ENCODE assay signal across 26 cellular contexts in genomic region chr16:58333937-58334336, GRCh38. TPM values are rescaled to one million over a fixed set of nuclear protein-coding genes. Genes with fewer than 3 reads are reported as not detected.
"Had no signal": no experiment of that assay in that cellular context is flagged by ENCODE, and none has a peak within 500 bp of the region (broad histone marks: within the 10 kb centered on the region; RNA-seq: fewer than 3 reads in every experiment).

No MANE protein-coding gene starts in this region.

- H3K4me1 ChIP-seq: adrenal gland, SJSA1 had no signal

- ATAC-seq: activated CD4-positive, CD25-positive, alpha-beta regulatory T cell treated with anti-CD3 and anti-CD28 coated beads, Interleukin-2, amount 50 U/mL, for 24 hours; activated CD8-positive, alpha-beta T cell treated with anti-CD3 and anti-CD28 coated beads for 36 hours; SK-N-SH treated with all-trans-retinoic acid at 6 μM for 48 hours had no signal

- DNase-seq: activated CD4-positive, alpha-beta T cell treated with anti-CD3 and anti-CD28 coated beads for 4 hours; activated CD8-positive, alpha-beta memory T cell treated with anti-CD3 and anti-CD28 coated beads, Interleukin-2, amount 50 U/mL, for 4 hours; activated CD8-positive, alpha-beta T cell treated with anti-CD3 and anti-CD28 coated beads for 36 hours; activated naive CD4-positive, alpha-beta T cell treated with anti-CD3 and anti-CD28 coated beads, Interleukin-2, amount 50 U/mL, for 16 hours; activated naive CD8-positive, alpha-beta T cell treated with anti-CD3 and anti-CD28 coated beads, Interleukin-2, amount 10 ng/mL, durations not matched to agents 7 days and 5 days; adrenal gland; anterior cingulate cortex; caudate nucleus; KG1; MV-4-11; NCI-H1092 treated with DMSO at 0.1 percent for 48 hours; NCI-H1417 treated with DMSO at 0.1 percent for 48 hours; NCI-H1694; NCI-H2029; NCI-H2107; NCI-H510A treated with DMSO at 0.1 percent for 48 hours; NCI-H69; Peyer's patch; SHP77; SW 1271 had no signal

- H3K27me3 ChIP-seq: adrenal gland, Peyer's patch, SJSA1 had no signal

- H3K36me3 ChIP-seq: adrenal gland, Peyer's patch, SJSA1 had no signal

- H3K27ac ChIP-seq: adrenal gland, Peyer's patch, SJSA1 had no signal

- H3K36me3 Mint-ChIP-seq: activated naive CD8-positive, alpha-beta T cell treated with anti-CD3 and anti-CD28 coated beads, Interleukin-2, amount 10 ng/mL, durations not matched to agents 7 days and 5 days had no signal

- H3K4me3 Mint-ChIP-seq: activated CD8-positive, alpha-beta T cell treated with anti-CD3 and anti-CD28 coated beads for 36 hours; activated naive CD8-positive, alpha-beta T cell treated with anti-CD3 and anti-CD28 coated beads, Interleukin-2, amount 10 ng/mL, durations not matched to agents 7 days and 5 days had no signal

- H3K4me3 ChIP-seq: adrenal gland, Peyer's patch, SJSA1 had no signal

- H3K9me3 ChIP-seq: adrenal gland, Peyer's patch, SJSA1 had no signal

- H3K9me3 Mint-ChIP-seq: activated CD8-positive, alpha-beta T cell treated with anti-CD3 and anti-CD28 coated beads for 36 hours; activated naive CD8-positive, alpha-beta T cell treated with anti-CD3 and anti-CD28 coated beads, Interleukin-2, amount 10 ng/mL, durations not matched to agents 7 days and 5 days had no signal

RNA-seq across cellular contexts. Expression of gene PRSS54, which starts 39.1 kb away (rescaled TPM):
- total RNA-seq: activated CD8-positive, alpha-beta T cell treated with anti-CD3 and anti-CD28 coated beads for 36 hours; activated naive CD8-positive, alpha-beta T cell treated with anti-CD3 and anti-CD28 coated beads, Interleukin-2, amount 10 ng/mL, durations not matched to agents 7 days and 5 days; adrenal gland; LHCN-M2; MCF 10A; Peyer's patch; SJSA1; T-helper 1 cell treated with Interleukin-12 subunit alpha and Interleukin-12 subunit beta and Interleukin-4 antibody, amounts not matched to agents 30 ng/mL and 1 ng/mL, for 36 hours had no signal
- polyA plus RNA-seq: adrenal gland had no signal
